Comparison of ENCODE assay signal across 8 cellular contexts in the genomic region with DNA sequence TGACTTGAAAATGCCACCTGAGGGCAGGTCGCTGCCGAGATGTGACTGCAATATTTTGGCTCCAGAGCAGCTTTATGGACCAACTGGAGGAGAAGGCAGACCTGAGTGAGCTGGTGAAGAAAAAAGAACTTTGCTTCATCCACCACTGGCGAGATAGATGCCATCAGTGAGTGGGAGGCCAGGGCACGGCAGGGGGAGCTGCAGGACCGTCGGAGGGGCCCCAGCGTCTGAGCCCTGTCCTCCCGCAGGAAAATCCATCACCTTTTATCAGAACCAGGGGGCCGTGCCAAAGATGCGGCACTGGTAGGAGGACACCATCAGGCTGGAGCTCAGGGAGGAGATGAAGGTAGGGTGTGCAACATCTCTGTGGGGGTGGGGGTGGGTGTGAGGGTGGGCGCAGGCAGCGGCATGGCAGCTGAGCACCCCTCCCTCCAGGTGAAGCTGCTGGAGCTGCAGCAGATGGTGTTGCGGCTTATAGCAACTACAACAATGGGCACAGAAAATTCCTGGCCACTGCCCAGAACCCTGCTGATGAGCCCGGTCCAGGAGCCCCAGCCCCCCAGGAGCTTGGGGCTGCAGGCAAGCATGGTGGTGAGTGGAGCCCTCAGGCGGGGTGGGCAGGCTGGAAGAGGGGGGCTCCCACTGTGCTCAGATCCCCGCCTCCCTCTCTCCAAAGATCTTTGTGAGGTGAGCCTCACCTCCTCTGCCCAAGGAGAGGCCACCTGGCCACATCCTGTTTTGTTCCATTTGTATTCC.
DNase-seq lines count a peak whose midpoint lies in the region; ATAC-seq, FAIRE-seq and TF ChIP-seq lines count a peak whose summit lies in the region.
"Not testable (repeated sequence)": the region's sequence is repeated elsewhere in the genome, so short reads cannot be mapped to it uniquely, and the experiment has no call there.

No MANE protein-coding gene starts in this region.

- intact Hi-C loops in A673 (cut with micrococcal nuclease; ENCODE audit: unreplicated experiment); K562 (cut with micrococcal nuclease): not testable (repeated sequence)

- H3K79me2 ChIP-seq in Karpas-422 (ENCODE audit: low read length); K562 (ENCODE audit: control insufficient read depth, insufficient read depth, low read length); osteoblast (ENCODE audit: insufficient read depth, low read length): not testable (repeated sequence)

- not testable (repeated sequence) for H3K9me3 ChIP-seq in A673 (ENCODE audit: low read depth, low read length, poor library complexity, severe bottlenecking); Karpas-422 (ENCODE audit: low read length); K562 (replicated peaks; ENCODE audit: control insufficient read depth, insufficient read depth, low read depth, low read length); osteoblast (ENCODE audit: low read depth, low read length)

- H3K27ac ChIP-seq in A673 (ENCODE audit: low read depth, low read length, poor library complexity, severe bottlenecking); Karpas-422 (ENCODE audit: low read length); K562 (ENCODE audit: extremely low read depth, low read depth, low read length); foreskin keratinocyte; osteoblast (ENCODE audit: low read depth, low read length): not testable (repeated sequence)

- DNase-seq in A673 (ENCODE audit: low spot score); GM06990 (ENCODE audit: extremely low read depth, insufficient read length); K562 (ENCODE audit: extremely low read depth in 1 of 4, low spot score in 3 of 4); foreskin keratinocyte; osteoblast (ENCODE audit: insufficient read length, low spot score, missing footprints): not testable (repeated sequence)
- DNase-seq in Karpas-422, result peak; percentile 50
- DNase-seq in NCI-H524 (lab: John Stamatoyannopoulos, UW), result peak; percentile 59 to 80
- peak; percentile 32 for DNase-seq in SK-MEL-5 (ENCODE audit: low read depth, low spot score)

- CTCF ChIA-PET in A673 (lab: Charles Lee); K562 (lab: Yijun Ruan, JAX; ENCODE audit: low intra/inter-chr PET ratio): not testable (repeated sequence)

- not testable (repeated sequence) for H3K9ac ChIP-seq in Karpas-422 (ENCODE audit: low read length); K562 (ENCODE audit: insufficient read depth in 1 of 2, low read depth in 2 of 2, low read length in 2 of 2)

- not testable (repeated sequence) for H3K36me3 ChIP-seq in A673 (ENCODE audit: insufficient read depth, low read length, poor library complexity, severe bottlenecking); GM06990 (ENCODE audit: control insufficient read depth, insufficient read depth, low read length); Karpas-422 (ENCODE audit: insufficient read depth, low read length); K562 (ENCODE audit: control insufficient read depth, insufficient read depth, low read length); osteoblast (ENCODE audit: insufficient read depth, low read length)

- POLR2A ChIA-PET in A673 (lab: Charles Lee; ENCODE audit: low non-redundant PET); K562 (lab: Yijun Ruan, JAX): not testable (repeated sequence)

- H3K27me3 ChIP-seq in A673 (replicated peaks; ENCODE audit: insufficient read depth, low read depth, low read length, poor library complexity); GM06990 (replicated peaks; ENCODE audit: control insufficient read depth, insufficient read depth, low read length); Karpas-422 (ENCODE audit: low read length); foreskin keratinocyte; osteoblast (ENCODE audit: insufficient read depth, low read length): not testable (repeated sequence)
- H3K27me3 ChIP-seq in K562 (ENCODE audit: control insufficient read depth in 2 of 2, insufficient read depth in 2 of 2, low read length in 2 of 2), result peaks cover 3 to 20% of the 10 kb centered on the region in 2 experiments; a peak in 2 of 5 replicates

- not testable (repeated sequence) for H3K4me3 ChIP-seq in A673 (ENCODE audit: low read depth, low read length, poor library complexity, severe bottlenecking); GM06990 (replicated peaks; ENCODE audit: low read depth, low read length); Karpas-422 (ENCODE audit: low read length); K562; osteoblast (ENCODE audit: insufficient read depth, low read length)

- not testable (repeated sequence) for H3K4me2 ChIP-seq in Karpas-422 (ENCODE audit: low read depth, low read length, poor library complexity, severe bottlenecking); K562 (ENCODE audit: insufficient read depth, low read length); osteoblast (ENCODE audit: insufficient read depth, low read length)

- H3K9me1 ChIP-seq in K562 (ENCODE audit: control insufficient read depth, insufficient read depth, low read length), result not testable (repeated sequence)

- not testable (repeated sequence) for TF ChIP-seq EP300 in K562 (IDR thresholded peaks at IDR 0.05; ENCODE audit: low read length)

- not testable (repeated sequence) for TF ChIP-seq POLR2A in K562 (conservative IDR thresholded peaks at IDR 0.05)

- BruUV-seq in A673 (replicated peaks; lab: Mats Ljungman, UMichigan); K562 (replicated peaks; lab: Mats Ljungman, UMichigan): not testable (repeated sequence)

- not testable (repeated sequence) for FAIRE-seq in K562 (lab: Jason Lieb, UNC)

- TF ChIP-seq CTCF in A673 (conservative IDR thresholded peaks at IDR 0.05; ENCODE audit: low read depth, low read length) (0 out of 2 replicates have a peak, but pooled peaks have one; percentile 25), GM06990 (IDR thresholded peaks at IDR 0.05; ENCODE audit: insufficient read depth, low read length, poor library complexity, severe bottlenecking) (peak; percentile 19), K562 (IDR thresholded peaks at IDR 0.05 in 2 of 3, conservative IDR thresholded peaks at IDR 0.05 in 1 of 3; ENCODE audit: insufficient read depth in 2 of 3, low read depth in 1 of 3, low read length in 3 of 3) (peak; percentile 19 to 42 (median 38); a peak in 4 of 6 replicates), foreskin keratinocyte (conservative IDR thresholded peaks at IDR 0.05) (peak; percentile 57), osteoblast (IDR thresholded peaks at IDR 0.05; ENCODE audit: extremely low read depth, low read depth, low read length) (peak; percentile 20)

- peak; percentile 41 to 72 for TF ChIP-seq RAD21 in K562 (CRISPR knock-in tag; conservative IDR thresholded peaks at IDR 0.05 in 1 of 2, IDR thresholded peaks at IDR 0.05 in 1 of 2)

- 0% methylated on average over 8 of the region's 16 CpGs for WGBS in K562 (ENCODE audit: insufficient coverage, low coverage, missing lambda C conversion rate)

- not testable (repeated sequence) for H2AFZ ChIP-seq in Karpas-422 (ENCODE audit: low read length); K562 (ENCODE audit: low read depth, low read length); osteoblast (ENCODE audit: low read length)

- not testable (repeated sequence) for ATAC-seq in K562, foreskin keratinocyte

- H4K20me1 ChIP-seq in Karpas-422 (ENCODE audit: insufficient read depth, low read depth, low read length); K562 (replicated peaks; ENCODE audit: control insufficient read depth, insufficient read depth, low read length); osteoblast (ENCODE audit: insufficient read depth, low read length): not testable (repeated sequence)

- in situ Hi-C loops in SK-MEL-5 (cut with HindIII; ENCODE audit: low pct_unique_long_range_greater_than_20kb, low sequenced_read_pairs); K562 (cut with MboI): not testable (repeated sequence)

- not testable (repeated sequence) for H3K9me2 ChIP-seq in Karpas-422 (replicated peaks; ENCODE audit: insufficient read depth, low read length)

- not testable (repeated sequence) for H3K4me1 ChIP-seq in A673 (ENCODE audit: insufficient read depth, low read length, poor library complexity, severe bottlenecking); Karpas-422 (ENCODE audit: low read length); K562 (replicated peaks in 1 of 2; ENCODE audit: control insufficient read depth in 2 of 2, insufficient read depth in 2 of 2, low read length in 2 of 2); foreskin keratinocyte; osteoblast (ENCODE audit: insufficient read depth, low read length)

TF ChIP-seq in K562, 482 proteins besides CTCF, POLR2A, EP300 and RAD21:
- 0 out of 2 replicates have a peak, but pooled peaks have one; percentile 9 for TF ChIP-seq SMC3 (conservative IDR thresholded peaks at IDR 0.05; ENCODE audit: insufficient read depth, low read depth, low read length)
